8 cellular contexts compared by ENCODE assay signal in genomic region chr13:99577934-99578917, GRCh38. TPM values are rescaled to one million over a fixed set of nuclear protein-coding genes. Genes with fewer than 3 reads are reported as not detected.
DNase-seq lines count a peak whose midpoint lies in the region.

No MANE protein-coding gene starts in this region.

- no peak overlapping the region for H3K4me3 Mint-ChIP-seq in CD4-positive, alpha-beta memory T cell

- CTCF ChIA-PET in CD4-positive, alpha-beta memory T cell (lab: Charles Lee; ENCODE audit: partially characterized antibody): interaction anchor here (0.6 to 4.5 kb wide), 31 partner anchors 11 to 937 kb away, joined by 3 to 30 read pairs (median 3); partner anchors contain the start of gene CLYBL

- H3K18ac ChIP-seq in mesendoderm (ENCODE audit: low read length): no peak overlapping the region

- H4K8ac ChIP-seq in mesendoderm (ENCODE audit: low read depth, low read length): no peak overlapping the region

- intact Hi-C loops in CD4-positive, alpha-beta memory T cell (cut with micrococcal nuclease): loop anchor here (2.0 kb wide), 1 partner anchor 37 kb away; no protein-coding TSS in a partner anchor

- H4K5ac ChIP-seq in mesendoderm (ENCODE audit: low read length): no peak overlapping the region

- H3K36me3 Mint-ChIP-seq in CD4-positive, alpha-beta memory T cell: no peaks in the 10 kb centered on the region

- H3K4me3 ChIP-seq in CD4-positive, alpha-beta memory T cell (ENCODE audit: low read length in 2 of 2): no peak overlapping the region
- H3K4me3 ChIP-seq in mesendoderm (ENCODE audit: low read length): no peak overlapping the region
- H3K4me3 ChIP-seq in effector memory CD4-positive, alpha-beta T cell (ENCODE audit: insufficient read depth, low read depth, low read length, poor library complexity, severe bottlenecking): no peak overlapping the region

- no peaks in the 10 kb centered on the region for H3K79me1 ChIP-seq in mesendoderm (ENCODE audit: low read length)

- H2BK120ac ChIP-seq in mesendoderm (ENCODE audit: low read depth, low read length): no peak overlapping the region

- H3K4ac ChIP-seq in mesendoderm (ENCODE audit: low read depth, low read length): no peak overlapping the region

- H3K9me3 Mint-ChIP-seq in CD4-positive, alpha-beta memory T cell: no peaks in the 10 kb centered on the region

- no peaks in the 10 kb centered on the region for H3K27me3 Mint-ChIP-seq in CD4-positive, alpha-beta memory T cell

- no peaks in the 10 kb centered on the region for H3K27me3 ChIP-seq in CD4-positive, alpha-beta memory T cell (ENCODE audit: insufficient read depth, low read length)
- no peaks in the 10 kb centered on the region for H3K27me3 ChIP-seq in mesendoderm (ENCODE audit: insufficient read depth, low read length, poor library complexity)
- no peaks in the 10 kb centered on the region for H3K27me3 ChIP-seq in effector memory CD4-positive, alpha-beta T cell (replicated peaks; ENCODE audit: control insufficient read depth, insufficient read depth, low read length, poor library complexity, severe bottlenecking)

- peak overlapping the region in 4 of 7 donors; percentile 4 to 65 (median 32) for H3K27ac Mint-ChIP-seq in CD4-positive, alpha-beta memory T cell

- H3K27ac ChIP-seq in CD4-positive, alpha-beta memory T cell (ENCODE audit: low read depth, low read length): no peak overlapping the region
- H3K27ac ChIP-seq in mesendoderm (ENCODE audit: low read depth, low read length): no peak overlapping the region
- no peak overlapping the region for H3K27ac ChIP-seq in effector memory CD4-positive, alpha-beta T cell (ENCODE audit: insufficient read depth, low read length, poor library complexity, severe bottlenecking)

- H3K9me3 ChIP-seq in CD4-positive, alpha-beta memory T cell (ENCODE audit: control insufficient read depth in 1 of 2, low read length in 2 of 2): no peaks in the 10 kb centered on the region
- no peaks in the 10 kb centered on the region for H3K9me3 ChIP-seq in effector memory CD4-positive, alpha-beta T cell (ENCODE audit: control insufficient read depth, low read length)

- no peaks in the 10 kb centered on the region for H3K36me3 ChIP-seq in CD4-positive, alpha-beta memory T cell (ENCODE audit: insufficient read depth, low read length)
- no peaks in the 10 kb centered on the region for H3K36me3 ChIP-seq in mesendoderm (ENCODE audit: control insufficient read depth, insufficient read depth, low read length)
- no peaks in the 10 kb centered on the region for H3K36me3 ChIP-seq in effector memory CD4-positive, alpha-beta T cell (ENCODE audit: control insufficient read depth, insufficient read depth, low read length)

- no peak overlapping the region for H3K56ac ChIP-seq in mesendoderm (ENCODE audit: low read length)

- no peak overlapping the region for H3K23ac ChIP-seq in mesendoderm (ENCODE audit: low read length)

- no peaks in the 10 kb centered on the region for H3K79me2 ChIP-seq in mesendoderm (ENCODE audit: control insufficient read depth, insufficient read depth, low read length)

- H2BK15ac ChIP-seq in mesendoderm (replicated peaks; ENCODE audit: low read depth): no peak overlapping the region

- H2AK5ac ChIP-seq in mesendoderm (ENCODE audit: low read length): no peak overlapping the region

- no peak overlapping the region for H3K9ac ChIP-seq in mesendoderm (ENCODE audit: low read length)

- H2BK5ac ChIP-seq in mesendoderm (ENCODE audit: low read length): no peak overlapping the region

- no peak for DNase-seq in CD4-positive, alpha-beta memory T cell
- DNase-seq in Kasumi-1 (lab: John Stamatoyannopoulos, UW) (peak; percentile 15 to 63), cerebellar cortex (ENCODE audit: low spot score) (peak; percentile 44), mesendoderm (peak; percentile 29), NCI-H1105 treated with DMSO at 0.1 percent for 48 hours (lab: John Stamatoyannopoulos, UW) (no peak)
- DNase-seq in stimulated activated CD8-positive, alpha-beta memory T cell treated with anti-CD3 and anti-CD28 coated beads, Interleukin-4, amount 100 ng/mL, for 48 hours: no peak
- no peak for DNase-seq in effector memory CD4-positive, alpha-beta T cell
- DNase-seq in central memory CD4-positive, alpha-beta T cell: no peak

- H3K4me1 Mint-ChIP-seq in CD4-positive, alpha-beta memory T cell: peaks cover 0 to 11% (median 5%) of the 10 kb centered on the region in 4 donors

- no peaks in the 10 kb centered on the region for H3K4me1 ChIP-seq in CD4-positive, alpha-beta memory T cell (ENCODE audit: insufficient read depth, low read length)
- no peaks in the 10 kb centered on the region for H3K4me1 ChIP-seq in mesendoderm (ENCODE audit: control insufficient read depth, low read depth, low read length)
- no peaks in the 10 kb centered on the region for H3K4me1 ChIP-seq in effector memory CD4-positive, alpha-beta T cell (ENCODE audit: control insufficient read depth, insufficient read depth, low read length, poor library complexity, severe bottlenecking)

- no peak overlapping the region for H3K4me2 ChIP-seq in mesendoderm (ENCODE audit: low read length)

- POLR2A ChIA-PET in CD4-positive, alpha-beta memory T cell (lab: Charles Lee; ENCODE audit: partially characterized antibody): interaction anchor here (0.6 to 1.6 kb wide), 2 partner anchors 28 to 47 kb away, joined by 4 to 9 read pairs; partner anchors contain the start of gene CLYBL

- WGBS in mesendoderm (ENCODE audit: extremely low coverage, insufficient coverage, low lambda C conversion rate): no CpG with 5 or more reads among the region's 10 CpGs

RNA-seq across cellular contexts. Expression of gene CLYBL, which starts 28.3 kb away (rescaled TPM):
- 10 to 100 TPM in 1 of 2 experiments, 1 to 10 TPM in 1; 9.8 to 10.1 TPM for total RNA-seq in CD4-positive, alpha-beta memory T cell
- 10 to 100 TPM; 17.3 to 24.8 TPM for polyA plus RNA-seq in CD4-positive, alpha-beta memory T cell
- polyA plus RNA-seq in mesendoderm (2013, experiment 1 of 2): 3.6 TPM
- polyA plus RNA-seq in mesendoderm (2013, experiment 2 of 2): 4.2 TPM

Comparison
In these comparisons a context has a peak if more than half of its experiments do, and no peak if none do; other contexts are left out.
1. DNase-seq: peak in Kasumi-1 (2 of 2), cerebellar cortex (single experiment) and mesendoderm (single experiment); none in CD4-positive, alpha-beta memory T cell (0 of 5), stimulated activated CD8-positive, alpha-beta memory T cell treated with anti-CD3 and anti-CD28 coated beads, Interleukin-4, amount 100 ng/mL, for 48 hours (single experiment), NCI-H1105 treated with DMSO at 0.1 percent for 48 hours (single experiment), effector memory CD4-positive, alpha-beta T cell (0 of 3) and central memory CD4-positive, alpha-beta T cell (single experiment).